In the genomic region with DNA sequence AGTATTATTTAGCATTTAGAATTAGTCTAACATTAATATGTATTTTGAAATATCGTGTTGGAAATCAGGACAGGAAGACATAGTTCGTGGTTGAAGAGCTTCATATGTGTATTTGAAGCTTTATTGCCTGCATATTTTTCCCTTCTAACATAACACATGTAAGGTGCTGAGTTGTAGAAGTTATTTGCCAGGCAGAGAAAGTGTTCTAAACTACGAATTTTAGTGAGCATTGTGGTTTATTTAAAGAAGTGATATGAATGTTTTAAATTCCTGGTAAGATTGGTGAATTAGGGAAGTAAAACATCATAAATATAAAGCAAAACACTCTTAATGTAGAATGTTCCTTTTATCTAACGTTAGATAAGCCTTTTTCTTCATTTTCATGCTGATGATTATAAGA, we compare ENCODE assay signal across 9 cellular contexts. TPM values are rescaled to one million over a fixed set of nuclear protein-coding genes. Genes with fewer than 3 reads are reported as not detected.
DNase-seq lines count a peak whose midpoint lies in the region; ATAC-seq and TF ChIP-seq lines count a peak whose summit lies in the region.
"Had no signal": no experiment of that assay in that cellular context is flagged by ENCODE, and none has a peak within 500 bp of the region (broad histone marks: within the 10 kb centered on the region; RNA-seq: fewer than 3 reads in every experiment).

No MANE protein-coding gene starts in this region.

- H3K27ac ChIP-seq in left ventricle myocardium inferior (replicated peaks) = no peak overlapping the region
- peak overlapping the region; percentile 84 to 97 for H3K27ac ChIP-seq in uterus
- no peak overlapping the region for H3K27ac ChIP-seq in ovary

- ATAC-seq in left cardiac atrium = no peak
- ATAC-seq: left lung had no signal

- no peaks in the 10 kb centered on the region for H3K9me3 Mint-ChIP-seq in activated CD4-positive, alpha-beta memory T cell treated with anti-CD3 and anti-CD28 coated beads for 36 hours
- peaks cover 9% of the 10 kb centered on the region for H3K9me3 Mint-ChIP-seq in glutamatergic neuron (ENCODE audit: unreplicated experiment)

- WGBS in ovary, 3 donors = 24 to 32% (median 26%) methylated on average over 4 of the region's 4 CpGs

- no peaks in the 10 kb centered on the region for H3K9me3 ChIP-seq in left ventricle myocardium inferior (replicated peaks)
- H3K9me3 ChIP-seq in uterus = no peaks in the 10 kb centered on the region
- no peaks in the 10 kb centered on the region for H3K9me3 ChIP-seq in ovary
- H3K9me3 ChIP-seq: left lung had no signal

- H3K27me3 ChIP-seq in left ventricle myocardium inferior (ENCODE audit: low read depth) = no peaks in the 10 kb centered on the region
- no peaks in the 10 kb centered on the region for H3K27me3 ChIP-seq in uterus
- H3K27me3 ChIP-seq in ovary = no peaks in the 10 kb centered on the region
- H3K27me3 ChIP-seq: left lung had no signal

- H3K27ac Mint-ChIP-seq in activated CD4-positive, alpha-beta memory T cell treated with anti-CD3 and anti-CD28 coated beads for 36 hours = peak overlapping the region; percentile 92
- H3K27ac Mint-ChIP-seq in glutamatergic neuron (ENCODE audit: unreplicated experiment) = no peak overlapping the region

- TF ChIP-seq EP300 in ovary (IDR thresholded peaks at IDR 0.05) = no peak

- POLR2A ChIA-PET in activated CD4-positive, alpha-beta memory T cell treated with anti-CD3 and anti-CD28 coated beads for 36 hours (lab: Charles Lee) = no interaction called here

- H3K36me3 Mint-ChIP-seq in activated CD4-positive, alpha-beta memory T cell treated with anti-CD3 and anti-CD28 coated beads for 36 hours = peaks cover 34% of the 10 kb centered on the region
- peaks cover 4% of the 10 kb centered on the region for H3K36me3 Mint-ChIP-seq in glutamatergic neuron (ENCODE audit: unreplicated experiment)

- H3K4me3 ChIP-seq in left ventricle myocardium inferior (peak overlapping the region; percentile 98), uterus (peak overlapping the region in 1 of 2 donors; percentile 97), ovary (no peak overlapping the region)

- peak overlapping the region; percentile 95 for H3K4me3 Mint-ChIP-seq in activated CD4-positive, alpha-beta memory T cell treated with anti-CD3 and anti-CD28 coated beads for 36 hours
- H3K4me3 Mint-ChIP-seq in glutamatergic neuron (ENCODE audit: unreplicated experiment) = peak overlapping the region; percentile 93

- TF ChIP-seq CTCF in left ventricle myocardium inferior (IDR thresholded peaks at IDR 0.05; ENCODE audit: borderline replicate concordance) (no peak), glutamatergic neuron (IDR thresholded peaks at IDR 0.05; ENCODE audit: partially characterized antibody, unreplicated experiment) (no peak), uterus (IDR thresholded peaks at IDR 0.05) (no peak), ovary (IDR thresholded peaks at IDR 0.05) (no peak)

- CTCF ChIA-PET in activated CD4-positive, alpha-beta memory T cell treated with anti-CD3 and anti-CD28 coated beads for 36 hours (lab: Charles Lee) = interaction anchor here (1.0 to 1.8 kb wide), 2 partner anchors 66 to 85 kb away, joined by 5 to 9 read pairs; no protein-coding TSS in a partner anchor

- no peak for DNase-seq in left ventricle myocardium inferior
- no peak for DNase-seq in left cardiac atrium
- no peak for DNase-seq in activated CD4-positive, alpha-beta memory T cell treated with anti-CD3 and anti-CD28 coated beads for 36 hours
- no peak for DNase-seq in glutamatergic neuron
- DNase-seq in uterus = no peak
- DNase-seq in NCI-H82 treated with DMSO at 0.1 percent for 48 hours (lab: John Stamatoyannopoulos, UW; ENCODE audit: unreplicated experiment) = no peak
- no peak for DNase-seq in amniotic stem cell (lab: John Stamatoyannopoulos, UW)
- no peak for DNase-seq in ovary
- DNase-seq: left lung had no signal

- peaks cover 79% of the 10 kb centered on the region for H3K4me1 ChIP-seq in left ventricle myocardium inferior
- H3K4me1 ChIP-seq in uterus = peaks cover 3 to 7% of the 10 kb centered on the region in 2 donors
- H3K4me1 ChIP-seq in ovary (ENCODE audit: insufficient read depth) = peaks cover 13% of the 10 kb centered on the region

- TF ChIP-seq POLR2A in uterus (IDR thresholded peaks at IDR 0.05) = no peak
- TF ChIP-seq POLR2A in ovary (IDR thresholded peaks at IDR 0.05) = no peak

- H3K27me3 Mint-ChIP-seq in activated CD4-positive, alpha-beta memory T cell treated with anti-CD3 and anti-CD28 coated beads for 36 hours = no peaks in the 10 kb centered on the region
- H3K27me3 Mint-ChIP-seq in glutamatergic neuron (ENCODE audit: unreplicated experiment) = peaks cover 16% of the 10 kb centered on the region

- H3K36me3 ChIP-seq in left ventricle myocardium inferior (peaks cover 3% of the 10 kb centered on the region), uterus (no peaks in the 10 kb centered on the region), ovary (no peaks in the 10 kb centered on the region)

- H3K4me1 Mint-ChIP-seq in activated CD4-positive, alpha-beta memory T cell treated with anti-CD3 and anti-CD28 coated beads for 36 hours (ENCODE audit: low read depth) = peaks cover 49% of the 10 kb centered on the region
- H3K4me1 Mint-ChIP-seq in glutamatergic neuron (ENCODE audit: low read depth, unreplicated experiment) = peaks cover 10% of the 10 kb centered on the region

- intact Hi-C loops in left ventricle myocardium inferior (cut with micrococcal nuclease) (loop anchor here (10.0 kb wide), 1 partner anchor 62 kb away; no protein-coding TSS in a partner anchor), left cardiac atrium (cut with DNase I) (loop anchor here (5.0 to 10.0 kb wide), 3 partner anchors 64 to 82 kb away; no protein-coding TSS in a partner anchor), uterus (cut with DNase I; ENCODE audit: low total_unique reads) (no loop called here), ovary (cut with DNase I) (loop anchor here (5.0 to 10.0 kb wide), 6 partner anchors 52 to 84 kb away; no protein-coding TSS in a partner anchor)
- intact Hi-C loops in activated CD4-positive, alpha-beta memory T cell treated with anti-CD3 and anti-CD28 coated beads for 36 hours (cut with micrococcal nuclease) = no loop called here

RNA-seq across cellular contexts. Expression of a gene that starts 2.5 kb away (rescaled TPM):
- 102 TPM for total RNA-seq in left ventricle myocardium inferior
- total RNA-seq in left cardiac atrium = 100 to 1,000 TPM; 116 to 118 TPM
- 10 to 100 TPM; 40.6 to 40.7 TPM for total RNA-seq in activated CD4-positive, alpha-beta memory T cell treated with anti-CD3 and anti-CD28 coated beads for 36 hours
- 28.2 TPM for total RNA-seq in glutamatergic neuron (ENCODE audit: unreplicated experiment)
- 10 to 100 TPM; 17.7 to 64.7 (median 29.2) TPM for total RNA-seq in uterus
- 10 to 100 TPM; 20.3 to 64.5 (median 38.0) TPM for total RNA-seq in ovary
- 10 to 100 TPM; 18.2 to 31.4 TPM for polyA plus RNA-seq in ovary

Comparison
In these comparisons a context has a peak if more than half of its experiments do, and no peak if none do; other contexts are left out.
1. H3K27ac ChIP-seq: peak in uterus (2 of 2); none in left ventricle myocardium inferior (single experiment) and ovary (0 of 2).
2. intact Hi-C loops: an anchor here in left ventricle myocardium inferior (10.0 kb wide), left cardiac atrium (5.0 to 10.0 kb wide) and ovary (5.0 to 10.0 kb wide); none called in activated CD4-positive, alpha-beta memory T cell treated with anti-CD3 and anti-CD28 coated beads for 36 hours and uterus.